Comparison of ENCODE assay signal across 17 cellular contexts in the genomic region with DNA sequence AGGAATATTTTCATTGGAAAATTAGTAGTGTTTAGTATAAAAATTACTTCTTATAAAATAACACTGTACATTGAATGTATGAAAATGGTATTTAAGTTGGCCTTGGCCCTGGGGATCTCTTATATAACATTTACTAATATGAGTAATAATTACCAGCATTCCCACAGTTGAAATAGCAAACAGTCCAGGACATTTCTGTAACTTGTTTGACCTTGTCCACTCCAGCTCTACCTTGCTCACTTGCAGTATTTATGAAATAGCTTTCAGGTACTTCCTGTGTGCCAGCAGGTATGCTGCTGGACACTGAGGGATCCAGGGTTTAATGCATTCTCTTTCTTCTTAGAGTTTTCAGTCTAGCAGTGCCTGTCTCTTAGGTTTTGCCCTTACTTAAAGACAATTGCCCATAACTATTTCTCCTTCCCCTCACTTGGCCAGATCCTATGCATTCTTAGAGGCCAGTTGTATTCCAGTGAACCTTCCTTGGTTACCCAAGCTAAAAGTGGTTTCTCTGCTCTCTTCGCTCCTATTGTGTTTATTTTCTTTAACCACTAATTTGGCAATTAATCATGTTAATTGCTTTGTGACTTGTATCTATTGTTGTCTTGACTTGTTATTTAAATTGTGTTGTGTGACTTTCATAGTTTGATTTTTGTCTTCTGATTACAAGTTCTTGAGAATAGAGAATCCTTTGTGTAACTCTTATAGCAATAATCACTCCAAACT. TPM values are rescaled to one million over a fixed set of nuclear protein-coding genes. Genes with fewer than 3 reads are reported as not detected.
A peak's percentile ranks its signal among the peaks of the same experiment; 100 is the strongest.
DNase-seq lines count a peak whose midpoint lies in the region; ATAC-seq and TF ChIP-seq lines count a peak whose summit lies in the region.
"Had no signal": no experiment of that assay in that cellular context is flagged by ENCODE, and none has a peak within 500 bp of the region (broad histone marks: within the 10 kb centered on the region; RNA-seq: fewer than 3 reads in every experiment).

No MANE protein-coding gene starts in this region.

- H3K27ac Mint-ChIP-seq in GM23338 (no peak overlapping the region), chondrocyte (ENCODE audit: unreplicated experiment) (no peak overlapping the region)
- H3K27ac Mint-ChIP-seq: neural progenitor cell had no signal

- H3K27me3 Mint-ChIP-seq in GM23338 (ENCODE audit: insufficient read depth, low read depth, poor library complexity), result no peaks in the 10 kb centered on the region
- H3K27me3 Mint-ChIP-seq in chondrocyte (ENCODE audit: low read depth), result no peaks in the 10 kb centered on the region

- no peak overlapping the region for H3K4me2 ChIP-seq in GM23338
- H3K4me2 ChIP-seq: neural progenitor cell had no signal

- H3K9me3 Mint-ChIP-seq in GM23338, result no peaks in the 10 kb centered on the region
- H3K9me3 Mint-ChIP-seq in chondrocyte (ENCODE audit: low read depth), result no peaks in the 10 kb centered on the region
- H3K9me3 Mint-ChIP-seq: neural progenitor cell had no signal

- no peak overlapping the region for H3K4me3 Mint-ChIP-seq in GM23338
- H3K4me3 Mint-ChIP-seq in chondrocyte (ENCODE audit: unreplicated experiment), result no peak overlapping the region
- H3K4me3 Mint-ChIP-seq: neural progenitor cell had no signal

- no peaks in the 10 kb centered on the region for H3K36me3 ChIP-seq in GM23338 (ENCODE audit: insufficient read depth)
- H3K36me3 ChIP-seq: neural progenitor cell had no signal

- no peaks in the 10 kb centered on the region for H4K20me1 ChIP-seq in GM23338 (replicated peaks; ENCODE audit: insufficient read depth)

- no peaks in the 10 kb centered on the region for H3K36me3 Mint-ChIP-seq in GM23338 (ENCODE audit: low read depth)
- H3K36me3 Mint-ChIP-seq in chondrocyte (ENCODE audit: low read depth), result no peaks in the 10 kb centered on the region
- H3K36me3 Mint-ChIP-seq: neural progenitor cell had no signal

- no peak overlapping the region for H2AFZ ChIP-seq in GM23338
- H2AFZ ChIP-seq: neural progenitor cell had no signal

- ATAC-seq in GM23338, result no peak; the same call in 2 of the 3 replicates
- no peak for ATAC-seq in GM21423 (IDR thresholded peaks at IDR 0.05; ENCODE audit: unreplicated experiment)
- ATAC-seq: activated CD4-positive, CD25-positive, alpha-beta regulatory T cell treated with anti-CD3 and anti-CD28 coated beads, Interleukin-2, amount 50 U/mL, for 24 hours; sciatic nerve had no signal

- H3K4me1 Mint-ChIP-seq in GM23338, result no peaks in the 10 kb centered on the region
- H3K4me1 Mint-ChIP-seq in chondrocyte (ENCODE audit: low read depth), result peaks cover 13% of the 10 kb centered on the region
- H3K4me1 Mint-ChIP-seq: neural progenitor cell had no signal

- no peaks in the 10 kb centered on the region for H3K27me3 ChIP-seq in GM23338 (ENCODE audit: insufficient read depth)
- H3K27me3 ChIP-seq: neural progenitor cell had no signal

- TF ChIP-seq CTCF in GM23338 (conservative IDR thresholded peaks at IDR 0.05; ENCODE audit: low read depth in 2 of 2) (no peak), VCaP (conservative IDR thresholded peaks at IDR 0.05) (no peak), GM13976 (IDR thresholded peaks at IDR 0.05; ENCODE audit: borderline replicate concordance, control extremely low read depth, extremely low read depth, insufficient read depth, missing control alignments) (no peak), chondrocyte (IDR thresholded peaks at IDR 0.05) (no peak)

- H3K4me1 ChIP-seq in GM23338 (ENCODE audit: insufficient read depth), result peaks cover 7% of the 10 kb centered on the region; the same call in 1 of the 2 replicates
- H3K4me1 ChIP-seq: neural progenitor cell had no signal

- no peaks in the 10 kb centered on the region for H3F3A ChIP-seq in GM23338 (replicated peaks; ENCODE audit: low read depth)

- DNase-seq in GM23338 (ENCODE audit: low spot score) (peak; percentile 9), left kidney (ENCODE audit: low read depth, low spot score) (peak; percentile 8), renal cortical epithelial cell (ENCODE audit: low read depth) (peak; percentile 66), GM13976 (ENCODE audit: low spot score) (no peak), NCI-H128 (lab: John Stamatoyannopoulos, UW; ENCODE audit: unreplicated experiment) (no peak), chondrocyte (ENCODE audit: low spot score) (no peak)
- DNase-seq: activated effector memory CD4-positive, alpha-beta T cell treated with Interleukin-2 at 50 U/mL for 16 hours; amniotic stem cell; cerebellar nuclear complex; NCI-H187; NCI-H446 treated with DMSO at 0.1 percent for 48 hours; SIG-M5 had no signal

- H3K79me2 ChIP-seq in GM23338 (replicated peaks; ENCODE audit: insufficient read depth), result no peaks in the 10 kb centered on the region

- H3K27ac ChIP-seq in GM23338 (ENCODE audit: low read depth), result no peak overlapping the region
- H3K27ac ChIP-seq in VCaP, result peak overlapping the region; percentile 68
- H3K27ac ChIP-seq: neural progenitor cell had no signal

- H3K4me3 ChIP-seq in GM23338, result no peak overlapping the region
- H3K4me3 ChIP-seq: neural progenitor cell had no signal

- in situ Hi-C loops in GM13976 (cut with MboI; ENCODE audit: low sequenced_read_pairs, unreplicated experiment), result no loop called here

- no peaks in the 10 kb centered on the region for H3K9me2 ChIP-seq in GM23338 (ENCODE audit: insufficient read depth)

TF ChIP-seq in GM23338, 12 proteins besides CTCF, POLR2A, EP300 and RAD21:
- TF ChIP-seq ZNF331 (CRISPR knock-in tag; IDR thresholded peaks at IDR 0.05; ENCODE audit: low read depth), result no peak
- TF ChIP-seq POLR2AphosphoS5 (IDR thresholded peaks at IDR 0.05; ENCODE audit: low read depth), result no peak
- no peak for TF ChIP-seq JUNB (IDR thresholded peaks at IDR 0.05; ENCODE audit: unreplicated experiment)

RNA-seq across cellular contexts. Expression of a gene that starts 25.9 kb away (rescaled TPM):
- total RNA-seq in GM23338 (2014; rRNA removed; shearing (Covaris generic)), result 21.5 and 27.9 TPM in 2 replicates
- 17.8 and 18.4 TPM in 2 replicates for polyA plus RNA-seq in GM23338 (2016; fragmentation: Nextera tagmentation; extraction: Ambion mirVana)
- total RNA-seq in renal cortical epithelial cell (27.1 and 57.3 TPM in 2 replicates), chondrocyte (33.0 to 34.0 TPM (median 33.9 TPM) in 3 replicates)

RNA-seq across cellular contexts. Expression of a gene that starts 26.3 kb away (rescaled TPM):
- 0.54 and 1.5 TPM in 2 replicates for total RNA-seq in GM23338 (2014; rRNA removed; shearing (Covaris generic))
- 1.3 and 1.5 TPM in 2 replicates for polyA plus RNA-seq in GM23338 (2016; fragmentation: Nextera tagmentation; extraction: Ambion mirVana)
- total RNA-seq in renal cortical epithelial cell (10.0 and 12.5 TPM in 2 replicates), chondrocyte (0.45 to 1.3 TPM (median 0.49 TPM) in 3 replicates)

Comparison
In these comparisons a context has a peak if more than half of its experiments do, and no peak if none do; other contexts are left out.
1. DNase-seq: peak in GM23338 (single experiment), left kidney (single experiment) and renal cortical epithelial cell (single experiment); none in GM13976 (single experiment), NCI-H128 (single experiment) and chondrocyte (single experiment).